Comparison of ENCODE assay signal across 14 cellular contexts in the genomic region with DNA sequence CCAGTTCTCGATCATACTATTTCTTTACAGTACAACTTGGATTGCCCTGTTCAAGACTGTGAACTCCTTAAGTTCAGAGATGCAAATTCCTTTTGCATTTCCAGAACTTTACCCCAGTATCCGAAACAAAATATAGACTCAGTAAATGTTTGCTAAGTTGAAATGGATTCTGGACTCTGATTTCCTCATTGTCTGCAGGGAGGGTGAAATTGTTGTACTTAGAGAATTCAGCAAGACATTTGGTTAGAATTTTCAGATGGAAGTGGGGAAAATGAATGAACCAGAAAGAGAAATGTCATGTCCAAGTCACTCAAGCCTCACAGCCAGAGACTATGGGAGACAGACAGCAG. TPM values are rescaled to one million over a fixed set of nuclear protein-coding genes. Genes with fewer than 3 reads are reported as not detected.
DNase-seq lines count a peak whose midpoint lies in the region; ATAC-seq, FAIRE-seq and TF ChIP-seq lines count a peak whose summit lies in the region.
"Had no signal": no experiment of that assay in that cellular context is flagged by ENCODE, and none has a peak within 500 bp of the region (broad histone marks: within the 10 kb centered on the region; RNA-seq: fewer than 3 reads in every experiment).

No MANE protein-coding gene starts in this region.

- peak overlapping the region; percentile 23 for H3K27ac Mint-ChIP-seq in central memory CD8-positive, alpha-beta T cell (ENCODE audit: low read depth)
- peak overlapping the region; percentile 16 for H3K27ac Mint-ChIP-seq in stimulated activated effector memory CD8-positive, alpha-beta T cell treated with anti-CD3 and anti-CD28 coated beads, Interleukin-12 subunit alpha, Interleukin-12 subunit beta, amount 100 ng/mL, for 72 hours
- H3K27ac Mint-ChIP-seq: activated B cell treated with CpG ODN at 0.5 μM for 24 hours had no signal

- peaks cover 65% of the 10 kb centered on the region for H3K4me1 Mint-ChIP-seq in central memory CD8-positive, alpha-beta T cell
- H3K4me1 Mint-ChIP-seq in stimulated activated effector memory CD8-positive, alpha-beta T cell treated with anti-CD3 and anti-CD28 coated beads, Interleukin-12 subunit alpha, Interleukin-12 subunit beta, amount 100 ng/mL, for 72 hours: peaks cover 78% of the 10 kb centered on the region

- peaks cover 20% of the 10 kb centered on the region for H3K36me3 Mint-ChIP-seq in central memory CD8-positive, alpha-beta T cell (ENCODE audit: insufficient read depth)
- peaks cover 69% of the 10 kb centered on the region for H3K36me3 Mint-ChIP-seq in stimulated activated effector memory CD8-positive, alpha-beta T cell treated with anti-CD3 and anti-CD28 coated beads, Interleukin-12 subunit alpha, Interleukin-12 subunit beta, amount 100 ng/mL, for 72 hours

- H3K27ac ChIP-seq in Peyer's patch (peak overlapping the region in 3 of 4 donors; percentile 16 to 73 (median 63)), lung (ENCODE audit: low read depth in 1 of 2, low read length in 1 of 2) (peak overlapping the region; percentile 69 to 94)

- H3K9me3 Mint-ChIP-seq in central memory CD8-positive, alpha-beta T cell: no peaks in the 10 kb centered on the region
- H3K9me3 Mint-ChIP-seq in stimulated activated effector memory CD8-positive, alpha-beta T cell treated with anti-CD3 and anti-CD28 coated beads, Interleukin-12 subunit alpha, Interleukin-12 subunit beta, amount 100 ng/mL, for 72 hours: no peaks in the 10 kb centered on the region
- H3K9me3 Mint-ChIP-seq: activated B cell treated with CpG ODN at 0.5 μM for 24 hours had no signal

- H3K9me3 ChIP-seq in Peyer's patch: no peaks in the 10 kb centered on the region
- H3K9me3 ChIP-seq in lung (ENCODE audit: control insufficient read depth in 2 of 2, insufficient read depth in 1 of 2, low read length in 1 of 2): no peaks in the 10 kb centered on the region

- H3K4me3 ChIP-seq in Peyer's patch (no peak overlapping the region), lung (no peak overlapping the region)

- H3K27me3 ChIP-seq in Peyer's patch (no peaks in the 10 kb centered on the region), lung (ENCODE audit: control insufficient read depth, insufficient read depth) (no peaks in the 10 kb centered on the region)

- FAIRE-seq in frontal cortex (lab: Jason Lieb, UNC): no peak
- FAIRE-seq: keratinocyte had no signal

- no peak for ATAC-seq in central memory CD8-positive, alpha-beta T cell (replicated peaks; ENCODE audit: extremely low read depth, poor library complexity, severe bottlenecking)
- ATAC-seq in lung (ENCODE audit: insufficient read depth, low FRiP score) (no peak), HG02884 (IDR thresholded peaks at IDR 0.05; ENCODE audit: unreplicated experiment) (no peak), GM18858 (IDR thresholded peaks at IDR 0.05; ENCODE audit: unreplicated experiment) (no peak)
- ATAC-seq in stimulated activated effector memory CD8-positive, alpha-beta T cell treated with anti-CD3 and anti-CD28 coated beads, Interleukin-12 subunit alpha, Interleukin-12 subunit beta, amount 100 ng/mL, for 72 hours: no peak

- 51 to 79% methylated on average over 2 of the region's 2 CpGs for WGBS in lung, 2 donors

- peaks cover 0 to 14% (median 0%) of the 10 kb centered on the region in 3 donors for H3K36me3 ChIP-seq in Peyer's patch
- H3K36me3 ChIP-seq in lung (ENCODE audit: control insufficient read depth in 2 of 2, insufficient read depth in 2 of 2, low read length in 2 of 2): peaks cover 0 to 12% of the 10 kb centered on the region in 2 donors

- no peaks in the 10 kb centered on the region for H3K27me3 Mint-ChIP-seq in central memory CD8-positive, alpha-beta T cell
- H3K27me3 Mint-ChIP-seq: activated B cell treated with CpG ODN at 0.5 μM for 24 hours had no signal

- H3K4me1 ChIP-seq in Peyer's patch (peaks cover 0 to 85% (median 4%) of the 10 kb centered on the region in 4 donors), lung (ENCODE audit: control insufficient read depth in 2 of 2, insufficient read depth in 2 of 2, low read length in 2 of 2) (peaks cover 38 to 54% of the 10 kb centered on the region in 2 donors)

- DNase-seq in Peyer's patch (no peak), lung (ENCODE audit: low spot score) (no peak), NCI-H510A treated with DMSO at 0.1 percent for 48 hours (lab: John Stamatoyannopoulos, UW) (no peak), frontal cortex (ENCODE audit: low spot score in 2 of 2) (no peak)
- DNase-seq in central memory CD8-positive, alpha-beta T cell (ENCODE audit: low spot score in 2 of 2): no peak
- DNase-seq in stimulated activated effector memory CD8-positive, alpha-beta T cell treated with anti-CD3 and anti-CD28 coated beads, Interleukin-12 subunit alpha, Interleukin-12 subunit beta, amount 100 ng/mL, for 72 hours (ENCODE audit: low spot score in 2 of 2): no peak
- DNase-seq: activated B cell treated with CpG ODN at 0.5 μM for 24 hours, COR-L47, KG1, NCI-H1694 treated with DMSO at 0.1 percent for 48 hours, NCI-H774 had no signal

- no peak overlapping the region for H3K4me3 Mint-ChIP-seq in central memory CD8-positive, alpha-beta T cell
- H3K4me3 Mint-ChIP-seq in stimulated activated effector memory CD8-positive, alpha-beta T cell treated with anti-CD3 and anti-CD28 coated beads, Interleukin-12 subunit alpha, Interleukin-12 subunit beta, amount 100 ng/mL, for 72 hours: no peak overlapping the region
- H3K4me3 Mint-ChIP-seq: activated B cell treated with CpG ODN at 0.5 μM for 24 hours had no signal

- TF ChIP-seq POLR2A in Peyer's patch (IDR thresholded peaks at IDR 0.05): no peak

- TF ChIP-seq CTCF in Peyer's patch (IDR thresholded peaks at IDR 0.05) (no peak), lung (IDR thresholded peaks at IDR 0.05; ENCODE audit: control extremely low read depth, extremely low read depth) (no peak)

RNA-seq across cellular contexts. Expression of a gene that starts 14.0 kb away (rescaled TPM):
- 10 to 100 TPM; 63.9 to 97.0 (median 87.5) TPM for total RNA-seq in Peyer's patch
- total RNA-seq in lung: 100 to 1,000 TPM; 149 to 158 TPM
- 100 to 1,000 TPM in 1 of 2 donors, 10 to 100 TPM in 1; 28.2 to 101 TPM for polyA plus RNA-seq in lung
- total RNA-seq in frontal cortex: 39.1 TPM
